ENCODE assay signal across 20 cellular contexts in genomic region chr5:172545291-172545761, GRCh38.
A peak's percentile ranks its signal among the peaks of the same experiment; 100 is the strongest.
DNase-seq lines count a peak whose midpoint lies in the region; ATAC-seq and TF ChIP-seq lines count a peak whose summit lies in the region.
"Had no signal": no experiment of that assay in that cellular context is flagged by ENCODE, and none has a peak within 500 bp of the region (broad histone marks: within the 10 kb centered on the region; RNA-seq: fewer than 3 reads in every experiment).

No MANE protein-coding gene starts in this region.

- H2AFZ ChIP-seq in neural progenitor cell (replicated peaks) = no peak overlapping the region

- H4K20me1 ChIP-seq in neural progenitor cell (ENCODE audit: low read depth) = no peaks in the 10 kb centered on the region

- no peaks in the 10 kb centered on the region for H3K9me3 Mint-ChIP-seq in neural progenitor cell

- H3K27ac Mint-ChIP-seq in neural progenitor cell = peak overlapping the region; percentile 78
- H3K27ac Mint-ChIP-seq: CD4-positive, alpha-beta T cell had no signal

- TF ChIP-seq POLR2A in uterus (IDR thresholded peaks at IDR 0.05) = no peak

- H3K27me3 Mint-ChIP-seq in neural progenitor cell (ENCODE audit: insufficient read depth, low read depth) = peaks cover 13% of the 10 kb centered on the region

- H3F3A ChIP-seq in neural progenitor cell (ENCODE audit: low read depth) = peaks cover 8% of the 10 kb centered on the region

- H3K36me3 Mint-ChIP-seq in neural progenitor cell = no peaks in the 10 kb centered on the region

- peak; percentile 13 for DNase-seq in activated effector memory CD4-positive, alpha-beta T cell treated with anti-CD3 and anti-CD28 coated beads, Interleukin-2, amount 50 U/mL, for 16 hours
- DNase-seq in activated effector memory CD4-positive, alpha-beta T cell treated with Interleukin-2 at 50 U/mL for 16 hours = no peak
- peak; percentile 54 for DNase-seq in coronary artery (ENCODE audit: low spot score)
- DNase-seq in neural progenitor cell (ENCODE audit: low spot score) = no peak
- DNase-seq in uterus = peak; percentile 7 to 9
- no peak for DNase-seq in SIG-M5 (lab: John Stamatoyannopoulos, UW)
- no peak for DNase-seq in midbrain (lab: John Stamatoyannopoulos, UW)
- DNase-seq: Caco-2; CD4-positive, alpha-beta T cell; GF-D8; HCEC 1CT; NCI-H187; NCI-H2227 treated with DMSO at 0.1 percent for 48 hours; NCI-H526 treated with DMSO at 0.1 percent for 48 hours; NK-92 treated with Interleukin-12 subunit alpha and Interleukin-12 subunit beta, amount 100 ng/mL, for 24 hours had no signal

- H3K4me1 ChIP-seq in neural progenitor cell (peaks cover 13% of the 10 kb centered on the region), uterus (no peaks in the 10 kb centered on the region)
- H3K4me1 ChIP-seq: Caco-2, Peyer's patch had no signal

- H3K9me3 ChIP-seq in neural progenitor cell (ENCODE audit: low read depth) = no peaks in the 10 kb centered on the region
- H3K9me3 ChIP-seq in uterus = no peaks in the 10 kb centered on the region
- H3K9me3 ChIP-seq: Caco-2, Peyer's patch had no signal

- H3K4me1 Mint-ChIP-seq in neural progenitor cell = peaks cover 33% of the 10 kb centered on the region

- intact Hi-C loops in uterus (cut with DNase I; ENCODE audit: low total_unique reads) = no loop called here

- no peak overlapping the region for H3K4me3 ChIP-seq in coronary artery
- H3K4me3 ChIP-seq in neural progenitor cell = no peak overlapping the region
- no peak overlapping the region for H3K4me3 ChIP-seq in uterus
- H3K4me3 ChIP-seq: K562, Peyer's patch had no signal

- H3K4me2 ChIP-seq in neural progenitor cell = no peak overlapping the region

- no peak overlapping the region for H3K4me3 Mint-ChIP-seq in neural progenitor cell
- H3K4me3 Mint-ChIP-seq: CD4-positive, alpha-beta T cell had no signal

- H3K79me2 ChIP-seq in neural progenitor cell (ENCODE audit: low read depth) = no peaks in the 10 kb centered on the region

- H3K36me3 ChIP-seq in neural progenitor cell (no peaks in the 10 kb centered on the region), uterus (no peaks in the 10 kb centered on the region)
- H3K36me3 ChIP-seq: Peyer's patch had no signal

- H3K9ac ChIP-seq in neural progenitor cell = no peak overlapping the region

- H3K27ac ChIP-seq in coronary artery = no peak overlapping the region
- no peak overlapping the region for H3K27ac ChIP-seq in neural progenitor cell
- H3K27ac ChIP-seq in uterus = no peak overlapping the region
- H3K27ac ChIP-seq: Peyer's patch had no signal

- no peak for ATAC-seq in HG02623 (IDR thresholded peaks at IDR 0.05; ENCODE audit: unreplicated experiment)
- ATAC-seq: K562, Right ventricle myocardium inferior, SK-N-SH treated with all-trans-retinoic acid at 6 μM for 48 hours had no signal

- TF ChIP-seq CTCF in coronary artery (IDR thresholded peaks at IDR 0.05) (no peak), neural progenitor cell (IDR thresholded peaks at IDR 0.05) (no peak), uterus (IDR thresholded peaks at IDR 0.05) (no peak)

- no peaks in the 10 kb centered on the region for H3K27me3 ChIP-seq in neural progenitor cell
- no peaks in the 10 kb centered on the region for H3K27me3 ChIP-seq in uterus
- H3K27me3 ChIP-seq: Peyer's patch had no signal

Comparison
In these comparisons a context has a peak if more than half of its experiments do, and no peak if none do; other contexts are left out.
1. DNase-seq: peak in activated effector memory CD4-positive, alpha-beta T cell treated with anti-CD3 and anti-CD28 coated beads, Interleukin-2, amount 50 U/mL, for 16 hours (single experiment), coronary artery (single experiment) and uterus (2 of 2); none in activated effector memory CD4-positive, alpha-beta T cell treated with Interleukin-2 at 50 U/mL for 16 hours (single experiment), neural progenitor cell (single experiment), SIG-M5 (single experiment) and midbrain (single experiment).